ENCODE assay signal across 22 cellular contexts in the genomic region with DNA sequence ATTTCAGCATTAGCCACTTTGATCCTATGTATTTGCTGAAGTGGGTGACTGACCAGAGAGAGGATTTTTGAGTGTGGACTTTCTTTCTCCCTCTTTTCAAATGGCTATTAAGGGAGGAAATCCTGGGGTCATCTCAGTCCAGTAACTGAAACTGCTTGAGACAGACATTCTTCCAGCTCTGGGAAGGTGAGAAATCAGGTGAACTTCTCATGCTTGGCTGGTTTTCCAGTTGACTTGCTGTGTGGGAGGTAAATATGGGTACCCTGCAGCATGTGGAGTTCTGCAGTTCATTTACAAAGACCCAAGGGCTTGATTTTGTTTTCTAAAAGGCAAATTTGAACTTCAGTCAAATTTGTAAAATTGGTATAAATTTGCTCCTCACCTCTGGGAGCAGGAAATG.
A peak's percentile ranks its signal among the peaks of the same experiment; 100 is the strongest.
DNase-seq lines count a peak whose midpoint lies in the region; ATAC-seq and TF ChIP-seq lines count a peak whose summit lies in the region.
"Had no signal": no experiment of that assay in that cellular context is flagged by ENCODE, and none has a peak within 500 bp of the region (broad histone marks: within the 10 kb centered on the region; RNA-seq: fewer than 3 reads in every experiment).

No MANE protein-coding gene starts in this region.

- no peak for TF ChIP-seq POLR2A in esophagus squamous epithelium (IDR thresholded peaks at IDR 0.05)
- TF ChIP-seq POLR2A in suprapubic skin (IDR thresholded peaks at IDR 0.05): no peak

- H3K4me3 ChIP-seq in esophagus squamous epithelium (no peak overlapping the region), suprapubic skin (no peak overlapping the region)
- H3K4me3 ChIP-seq: GM12878 had no signal

- H3K36me3 Mint-ChIP-seq in nephron (ENCODE audit: low read depth): no peaks in the 10 kb centered on the region
- H3K36me3 Mint-ChIP-seq: CD14-positive monocyte had no signal

- H3K27me3 ChIP-seq in esophagus squamous epithelium: no peaks in the 10 kb centered on the region
- H3K27me3 ChIP-seq in suprapubic skin: no peaks in the 10 kb centered on the region

- DNase-seq in DMS79 treated with DMSO at 0.1 percent for 48 hours (lab: John Stamatoyannopoulos, UW) (peak; percentile 14), DMS79 (lab: John Stamatoyannopoulos, UW) (no peak), esophagus squamous epithelium (lab: John Stamatoyannopoulos, UW) (no peak), suprapubic skin (ENCODE audit: low spot score in 2 of 2) (no peak), mucosa of gallbladder (ENCODE audit: low spot score) (no peak), hypothalamus (lab: John Stamatoyannopoulos, UW) (no peak)
- DNase-seq: COR-L47, GOT3, NCI-H1105, NCI-H1694, NCI-H2081 treated with DMSO at 0.1 percent for 48 hours, NCI-H2227 treated with DMSO at 0.1 percent for 48 hours, NCI-H524, NCI-H82, RPMI8226, SIG-M5 had no signal

- no peaks in the 10 kb centered on the region for H3K9me3 ChIP-seq in esophagus squamous epithelium
- no peaks in the 10 kb centered on the region for H3K9me3 ChIP-seq in suprapubic skin

- no peak for TF ChIP-seq EP300 in suprapubic skin (IDR thresholded peaks at IDR 0.05)

- H3K4me1 ChIP-seq in esophagus squamous epithelium (peaks cover 0 to 20% (median 0%) of the 10 kb centered on the region in 3 donors), suprapubic skin (peaks cover 18% of the 10 kb centered on the region)

- H3K36me3 ChIP-seq in esophagus squamous epithelium (no peaks in the 10 kb centered on the region), suprapubic skin (no peaks in the 10 kb centered on the region)

- no peaks in the 10 kb centered on the region for H3K27me3 Mint-ChIP-seq in nephron (ENCODE audit: low read depth)

- no peak overlapping the region for H3K4me3 Mint-ChIP-seq in nephron
- H3K4me3 Mint-ChIP-seq: CD14-positive monocyte had no signal

- no peak for ATAC-seq in GM21576 (IDR thresholded peaks at IDR 0.05; ENCODE audit: unreplicated experiment)
- ATAC-seq: GM12878, HCT116 had no signal

- TF ChIP-seq CTCF in esophagus squamous epithelium (IDR thresholded peaks at IDR 0.05) (no peak), nephron (IDR thresholded peaks at IDR 0.05; ENCODE audit: unreplicated experiment in 3 of 3) (no peak), suprapubic skin (IDR thresholded peaks at IDR 0.05) (no peak)

- H3K27ac Mint-ChIP-seq in nephron: peak overlapping the region; percentile 2 to 58 (median 44)
- H3K27ac Mint-ChIP-seq: CD14-positive monocyte had no signal

- intact Hi-C loops in esophagus squamous epithelium (cut with DNase I): no loop called here

- peak overlapping the region in 3 of 4 donors; percentile 2 to 73 (median 40) for H3K27ac ChIP-seq in esophagus squamous epithelium
- H3K27ac ChIP-seq in suprapubic skin: peak overlapping the region; percentile 55
- H3K27ac ChIP-seq: 22Rv1 had no signal

- H3K9me3 Mint-ChIP-seq in nephron: peaks cover 16% of the 10 kb centered on the region

- peaks cover 15% of the 10 kb centered on the region for H3K4me1 Mint-ChIP-seq in nephron
- H3K4me1 Mint-ChIP-seq: CD14-positive monocyte had no signal
